Comparison of ENCODE assay signal across 9 cellular contexts in the genomic region with DNA sequence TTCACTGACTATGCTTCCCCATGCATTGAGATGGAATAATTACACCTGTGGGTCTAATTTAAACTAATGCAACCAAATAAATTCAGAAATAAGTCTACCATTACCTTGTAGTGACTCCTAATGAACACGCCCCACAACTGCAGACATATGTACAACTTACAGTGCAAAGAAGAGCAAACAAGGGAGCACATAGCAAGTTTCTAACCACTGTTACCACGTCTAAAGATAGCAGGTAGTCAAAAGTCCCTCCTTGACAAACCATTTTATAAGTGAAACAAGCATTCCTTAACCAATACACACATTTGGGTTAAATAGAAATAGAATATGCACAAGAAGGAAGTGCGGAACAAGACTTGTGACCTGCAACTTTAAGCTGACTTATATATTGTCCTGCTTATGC. TPM values are rescaled to one million over a fixed set of nuclear protein-coding genes. Genes with fewer than 3 reads are reported as not detected.
A peak's percentile ranks its signal among the peaks of the same experiment; 100 is the strongest.
DNase-seq lines count a peak whose midpoint lies in the region; ATAC-seq and TF ChIP-seq lines count a peak whose summit lies in the region.
"Had no signal": no experiment of that assay in that cellular context is flagged by ENCODE, and none has a peak within 500 bp of the region (broad histone marks: within the 10 kb centered on the region; RNA-seq: fewer than 3 reads in every experiment).

No MANE protein-coding gene starts in this region.

- no peak for DNase-seq in hepatocyte (ENCODE audit: low spot score)
- no peak for DNase-seq in prostate gland (ENCODE audit: low spot score)
- no peak for DNase-seq in mesenteric fat pad (ENCODE audit: low spot score)
- no peak for DNase-seq in H7
- DNase-seq in GF-D8 (lab: John Stamatoyannopoulos, UW): no peak
- DNase-seq: NCI-H1930 had no signal

- 87% methylated on average over 3 of the region's 3 CpGs for WGBS in hepatocyte (ENCODE audit: low lambda C conversion rate, missing lambda C conversion rate)
- WGBS in prostate gland: 69% methylated on average over 3 of the region's 3 CpGs

- H3K27me3 ChIP-seq in hepatocyte: no peaks in the 10 kb centered on the region
- H3K27me3 ChIP-seq in prostate gland (replicated peaks; ENCODE audit: insufficient read depth): no peaks in the 10 kb centered on the region
- no peaks in the 10 kb centered on the region for H3K27me3 ChIP-seq in H7 (ENCODE audit: control insufficient read depth, insufficient read depth, low read length)

- intact Hi-C loops in prostate gland (cut with DNase I): no loop called here

- H3K9me3 ChIP-seq in hepatocyte (ENCODE audit: low read depth) (no peaks in the 10 kb centered on the region), prostate gland (no peaks in the 10 kb centered on the region)

- H3K27ac ChIP-seq in hepatocyte (no peak overlapping the region), prostate gland (no peak overlapping the region)

- H3K4me1 ChIP-seq in hepatocyte (ENCODE audit: insufficient read depth): no peaks in the 10 kb centered on the region
- H3K4me1 ChIP-seq in prostate gland (replicated peaks): peaks cover 8% of the 10 kb centered on the region

- H3K36me3 ChIP-seq in hepatocyte (replicated peaks; ENCODE audit: insufficient read depth, low read depth) (no peaks in the 10 kb centered on the region), prostate gland (no peaks in the 10 kb centered on the region), H7 (replicated peaks; ENCODE audit: control insufficient read depth, insufficient read depth, low read length) (no peaks in the 10 kb centered on the region)

- H3K79me2 ChIP-seq in hepatocyte: peaks cover 100% of the 10 kb centered on the region

- TF ChIP-seq POLR2A in prostate gland (IDR thresholded peaks at IDR 0.05): no peak

- TF ChIP-seq CTCF in hepatocyte (IDR thresholded peaks at IDR 0.05; ENCODE audit: poor library complexity) (no peak), prostate gland (IDR thresholded peaks at IDR 0.05) (no peak)

- peak overlapping the region; percentile 60 for H3K4me2 ChIP-seq in hepatocyte

- peaks cover 71% of the 10 kb centered on the region for H4K20me1 ChIP-seq in hepatocyte (ENCODE audit: insufficient read depth, poor library complexity, severe bottlenecking)

- peak; percentile 84 for ATAC-seq in GM18502 (IDR thresholded peaks at IDR 0.05; ENCODE audit: poor library complexity, unreplicated experiment)
- ATAC-seq in GM21515 (IDR thresholded peaks at IDR 0.05; ENCODE audit: unreplicated experiment): peak; percentile 78
- peak; percentile 78 for ATAC-seq in HG03442 (IDR thresholded peaks at IDR 0.05; ENCODE audit: unreplicated experiment)

- H2AFZ ChIP-seq in hepatocyte: no peak overlapping the region

- no peaks in the 10 kb centered on the region for H3K9me2 ChIP-seq in hepatocyte (replicated peaks; ENCODE audit: insufficient read depth)

- H3K4me3 ChIP-seq in hepatocyte (no peak overlapping the region), prostate gland (no peak overlapping the region), H7 (ENCODE audit: insufficient read depth, low read depth, low read length) (no peak overlapping the region)

RNA-seq across cellular contexts. Expression of gene PHF21A, which starts 20.6 kb away (rescaled TPM):
- total RNA-seq in hepatocyte (27.7 and 30.4 TPM in 2 replicates), prostate gland (10 to 100 TPM; 24.7 to 48.0 TPM), mesenteric fat pad (44.8 TPM)
- 20.5 and 24.6 TPM in 2 replicates for polyA plus RNA-seq in hepatocyte
- 10.1 and 17.6 TPM in 2 replicates for total RNA-seq in H7 (2014; rRNA removed; shearing (Covaris generic))
